In genomic region chr2:197147942-197148341, GRCh38 we compare ENCODE assay signal across 23 cellular contexts.
DNase-seq lines count a peak whose midpoint lies in the region; ATAC-seq, FAIRE-seq and TF ChIP-seq lines count a peak whose summit lies in the region.
"Had no signal": no experiment of that assay in that cellular context is flagged by ENCODE, and none has a peak within 500 bp of the region (broad histone marks: within the 10 kb centered on the region; RNA-seq: fewer than 3 reads in every experiment).

No MANE protein-coding gene starts in this region.

- no peak for FAIRE-seq in pancreas (lab: Jason Lieb, UNC)
- FAIRE-seq: A204.1, bronchial epithelial cell, G401.6, HepG2, keratinocyte had no signal

- H3K9me3 ChIP-seq in pancreas: no peaks in the 10 kb centered on the region
- H3K9me3 ChIP-seq: upper lobe of left lung had no signal

- no peak for TF ChIP-seq CTCF in pancreas (IDR thresholded peaks at IDR 0.05)

- POLR2A ChIA-PET in activated CD4-positive, alpha-beta T cell treated with anti-CD3 and anti-CD28 coated beads for 36 hours (lab: Charles Lee): interaction anchor here (0.6 kb wide), 2 partner anchors 92 to 354 kb away, joined by 3 to 4 read pairs; no protein-coding TSS in a partner anchor

- peak overlapping the region; percentile 16 for H3K27ac ChIP-seq in cingulate gyrus (ENCODE audit: low read depth, low read length)
- H3K27ac ChIP-seq in pancreas: no peak overlapping the region
- H3K27ac ChIP-seq: PC-9, upper lobe of left lung had no signal

- peaks cover 78% of the 10 kb centered on the region for H3K4me1 Mint-ChIP-seq in activated CD4-positive, alpha-beta T cell treated with anti-CD3 and anti-CD28 coated beads for 36 hours
- H3K4me1 Mint-ChIP-seq in IgD-negative memory B cell: peaks cover 52 to 75% (median 57%) of the 10 kb centered on the region in 3 donors

- DNase-seq in activated CD4-positive, alpha-beta T cell treated with anti-CD3 and anti-CD28 coated beads for 36 hours: no peak
- DNase-seq in activated CD4-positive, alpha-beta T cell treated with anti-CD3 and anti-CD28 coated beads for 4 hours: no peak
- DNase-seq in pancreas: no peak
- no peak for DNase-seq in stimulated activated CD4-positive, alpha-beta T cell treated with anti-CD3 and anti-CD28 coated beads, Interleukin-4, amount 100 ng/mL, for 4 hours
- no peak for DNase-seq in DMS153 (lab: John Stamatoyannopoulos, UW)
- no peak for DNase-seq in GOT3 (lab: John Stamatoyannopoulos, UW)
- DNase-seq: HFFc6, NCI-H2081 treated with DMSO at 0.1 percent for 48 hours, NCI-H446, PC-9, posterior cingulate gyrus, upper lobe of left lung had no signal

- H3K36me3 Mint-ChIP-seq in activated CD4-positive, alpha-beta T cell treated with anti-CD3 and anti-CD28 coated beads for 36 hours (ENCODE audit: low read depth): peaks cover 36% of the 10 kb centered on the region
- H3K36me3 Mint-ChIP-seq in IgD-negative memory B cell: peaks cover 2% of the 10 kb centered on the region

- H3K4me3 ChIP-seq in pancreas: no peak overlapping the region
- H3K4me3 ChIP-seq: PC-9, upper lobe of left lung had no signal

- no peaks in the 10 kb centered on the region for H3K27me3 Mint-ChIP-seq in activated CD4-positive, alpha-beta T cell treated with anti-CD3 and anti-CD28 coated beads for 36 hours
- no peaks in the 10 kb centered on the region for H3K27me3 Mint-ChIP-seq in IgD-negative memory B cell
- H3K27me3 Mint-ChIP-seq: stimulated activated naive CD8-positive, alpha-beta T cell treated with anti-CD3 and anti-CD28 coated beads, Interleukin-15, Interleukin-2, amounts not matched to agents 100 ng/mL and 50 ng/mL, for 24 hours had no signal

- 36 to 42% methylated on average over 4 of the region's 4 CpGs for WGBS in pancreas, 2 donors

- no peak for ATAC-seq in activated CD4-positive, alpha-beta T cell treated with anti-CD3 and anti-CD28 coated beads for 36 hours
- ATAC-seq in pancreas: peak; percentile 37 to 72 (median 44)
- ATAC-seq: HepG2, sciatic nerve had no signal

- no peak overlapping the region for H3K4me3 Mint-ChIP-seq in activated CD4-positive, alpha-beta T cell treated with anti-CD3 and anti-CD28 coated beads for 36 hours
- peak overlapping the region in 1 of 4 donors; percentile 64 for H3K4me3 Mint-ChIP-seq in IgD-negative memory B cell
- H3K4me3 Mint-ChIP-seq: HFFc6; nephron; stimulated activated naive CD8-positive, alpha-beta T cell treated with anti-CD3 and anti-CD28 coated beads, Interleukin-15, Interleukin-2, amounts not matched to agents 100 ng/mL and 50 ng/mL, for 24 hours; T-helper 2 cell treated with Interferon-gamma antibody and Interleukin-4, amounts not matched to agents 5 μg/mL and 100 μg/mL, for 36 hours had no signal

- intact Hi-C loops in activated CD4-positive, alpha-beta T cell treated with anti-CD3 and anti-CD28 coated beads for 36 hours (cut with DNase I, micrococcal nuclease): no loop called here
- intact Hi-C loops in pancreas (cut with DNase I): no loop called here

- H3K27me3 ChIP-seq in pancreas: no peaks in the 10 kb centered on the region
- H3K27me3 ChIP-seq: upper lobe of left lung had no signal

- H3K9me3 Mint-ChIP-seq in activated CD4-positive, alpha-beta T cell treated with anti-CD3 and anti-CD28 coated beads for 36 hours (ENCODE audit: low read depth): peaks cover 2% of the 10 kb centered on the region
- H3K9me3 Mint-ChIP-seq in IgD-negative memory B cell: no peaks in the 10 kb centered on the region
- H3K9me3 Mint-ChIP-seq: HFFc6; nephron; stimulated activated naive CD8-positive, alpha-beta T cell treated with anti-CD3 and anti-CD28 coated beads, Interleukin-15, Interleukin-2, amounts not matched to agents 100 ng/mL and 50 ng/mL, for 24 hours; T-helper 2 cell treated with Interferon-gamma antibody and Interleukin-4, amounts not matched to agents 5 μg/mL and 100 μg/mL, for 36 hours had no signal

- CTCF ChIA-PET in activated CD4-positive, alpha-beta T cell treated with anti-CD3 and anti-CD28 coated beads for 36 hours (lab: Charles Lee): interaction anchor here (1.4 kb wide), 1 partner anchor 35 kb away, joined by 6 read pairs; no protein-coding TSS in a partner anchor

- peak overlapping the region; percentile 72 for H3K27ac Mint-ChIP-seq in activated CD4-positive, alpha-beta T cell treated with anti-CD3 and anti-CD28 coated beads for 36 hours
- peak overlapping the region; percentile 69 to 100 (median 75) for H3K27ac Mint-ChIP-seq in IgD-negative memory B cell
- H3K27ac Mint-ChIP-seq: HFFc6, nephron had no signal

- H3K4me1 ChIP-seq in pancreas: peaks cover 0 to 8% (median 0%) of the 10 kb centered on the region in 3 donors

- H3K36me3 ChIP-seq in pancreas: no peaks in the 10 kb centered on the region
- H3K36me3 ChIP-seq: upper lobe of left lung had no signal
